ENCODE assay signal across 11 cellular contexts in the genomic region with DNA sequence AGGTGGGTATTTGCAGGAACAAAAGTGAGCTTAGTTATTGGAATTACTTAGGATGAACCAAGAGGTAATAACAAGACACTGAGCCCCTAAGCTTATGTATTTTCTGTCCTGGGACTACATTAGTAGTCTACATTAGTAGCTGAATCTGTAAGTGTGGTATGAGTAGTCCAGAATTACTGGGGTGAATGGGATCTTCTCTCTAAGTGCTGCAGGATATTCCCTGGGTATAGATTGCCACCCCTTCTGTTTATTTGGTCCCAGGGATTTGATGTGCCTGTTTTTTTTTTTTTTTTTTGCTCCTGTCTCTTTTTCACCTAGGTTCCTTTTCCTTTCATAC. TPM values are rescaled to one million over a fixed set of nuclear protein-coding genes. Genes with fewer than 3 reads are reported as not detected.
A peak's percentile ranks its signal among the peaks of the same experiment; 100 is the strongest.
DNase-seq lines count a peak whose midpoint lies in the region; ATAC-seq and TF ChIP-seq lines count a peak whose summit lies in the region.
"Had no signal": no experiment of that assay in that cellular context is flagged by ENCODE, and none has a peak within 500 bp of the region (broad histone marks: within the 10 kb centered on the region; RNA-seq: fewer than 3 reads in every experiment).

No MANE protein-coding gene starts in this region.

- peaks cover 99% of the 10 kb centered on the region for H3K79me2 ChIP-seq in hepatocyte

- H3K9me3 ChIP-seq in hepatocyte (ENCODE audit: low read depth) (no peaks in the 10 kb centered on the region), vagina (no peaks in the 10 kb centered on the region)
- H3K9me3 ChIP-seq: heart right ventricle had no signal

- H3K4me2 ChIP-seq in hepatocyte: peak overlapping the region; percentile 30

- peaks cover 62% of the 10 kb centered on the region for H4K20me1 ChIP-seq in hepatocyte (ENCODE audit: insufficient read depth, poor library complexity, severe bottlenecking)

- peak; percentile 32 for DNase-seq in Daoy (ENCODE audit: low read depth)
- no peak for DNase-seq in LNCaP clone FGC (ENCODE audit: low read depth)
- no peak for DNase-seq in hepatocyte (ENCODE audit: low spot score)
- DNase-seq in AG20443 (ENCODE audit: low spot score): no peak
- no peak for DNase-seq in HK-2 (ENCODE audit: unreplicated experiment)
- no peak for DNase-seq in NCI-H2029 (lab: John Stamatoyannopoulos, UW)
- no peak for DNase-seq in vagina (ENCODE audit: extremely low spot score in 2 of 2)
- DNase-seq: activated CD4-positive, alpha-beta T cell treated with anti-CD3 and anti-CD28 coated beads, Interleukin-2, amount 10 ng/mL, durations not matched to agents 24 days and 14 days; heart right ventricle; natural killer cell had no signal

- H3K27ac ChIP-seq in hepatocyte (no peak overlapping the region), vagina (no peak overlapping the region)

- H3K27me3 ChIP-seq in hepatocyte: no peaks in the 10 kb centered on the region
- H3K27me3 ChIP-seq in vagina: no peaks in the 10 kb centered on the region
- H3K27me3 ChIP-seq: heart right ventricle had no signal

- peak; percentile 35 for ATAC-seq in GM21723 (IDR thresholded peaks at IDR 0.05; ENCODE audit: unreplicated experiment)
- ATAC-seq: heart right ventricle, natural killer cell had no signal

- no peak for TF ChIP-seq CTCF in LNCaP clone FGC (IDR thresholded peaks at IDR 0.05; ENCODE audit: control insufficient read depth, extremely low read depth, insufficient read depth)
- TF ChIP-seq CTCF in hepatocyte (IDR thresholded peaks at IDR 0.05; ENCODE audit: poor library complexity): no peak
- no peak for TF ChIP-seq CTCF in vagina (IDR thresholded peaks at IDR 0.05)

- H3K4me1 ChIP-seq in hepatocyte (ENCODE audit: insufficient read depth) (peaks cover 8% of the 10 kb centered on the region), vagina (peaks cover 34% of the 10 kb centered on the region)

- intact Hi-C loops in vagina (cut with DNase I): no loop called here

- no peaks in the 10 kb centered on the region for H3K36me3 ChIP-seq in hepatocyte (replicated peaks; ENCODE audit: insufficient read depth, low read depth)
- H3K36me3 ChIP-seq in vagina: no peaks in the 10 kb centered on the region
- H3K36me3 ChIP-seq: heart right ventricle had no signal

- TF ChIP-seq POLR2A in vagina (IDR thresholded peaks at IDR 0.05): no peak

- no peak overlapping the region for H2AFZ ChIP-seq in hepatocyte

- no peaks in the 10 kb centered on the region for H3K9me2 ChIP-seq in hepatocyte (replicated peaks; ENCODE audit: insufficient read depth)

- H3K4me3 ChIP-seq in LNCaP clone FGC (ENCODE audit: low read depth, low read length) (peak overlapping the region; percentile 16; the same call in 1 of the 2 replicates), hepatocyte (no peak overlapping the region), vagina (no peak overlapping the region)
- H3K4me3 ChIP-seq: heart right ventricle had no signal

RNA-seq across cellular contexts. Expression of gene CD2AP, which starts 5.9 kb away (rescaled TPM):
- 53.8 and 61.6 TPM in 2 replicates for total RNA-seq in Daoy (2014; rRNA removed; shearing (Covaris generic))
- total RNA-seq in hepatocyte: 44.4 and 48.0 TPM in 2 replicates
- 13.7 and 19.0 TPM in 2 replicates for polyA plus RNA-seq in hepatocyte
- total RNA-seq in vagina: 23.6 TPM
